Comparison of ENCODE assay signal across 14 cellular contexts in the genomic region with DNA sequence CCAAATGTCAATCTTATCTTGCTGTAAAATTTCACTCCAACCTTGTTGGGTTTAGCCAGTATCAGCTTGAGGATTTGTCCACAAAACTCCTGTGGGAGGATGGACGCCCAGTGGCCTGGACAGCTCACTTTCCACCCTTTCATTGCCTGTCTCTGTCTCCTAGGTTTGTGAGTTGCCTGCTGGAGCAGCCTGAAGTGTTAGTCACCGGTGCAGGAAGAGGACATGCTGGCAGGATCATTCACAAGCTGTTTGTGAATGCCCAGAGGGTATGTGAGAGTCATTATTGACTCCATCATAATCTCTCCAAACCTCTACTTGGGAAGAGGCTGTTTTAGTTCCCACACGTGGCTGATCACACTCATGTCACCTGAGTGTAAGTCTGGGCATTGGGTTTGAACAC.
DNase-seq lines count a peak whose midpoint lies in the region; ATAC-seq, FAIRE-seq and TF ChIP-seq lines count a peak whose summit lies in the region.
"Had no signal": no experiment of that assay in that cellular context is flagged by ENCODE, and none has a peak within 500 bp of the region (broad histone marks: within the 10 kb centered on the region; RNA-seq: fewer than 3 reads in every experiment).

No MANE protein-coding gene starts in this region.

- H3K9ac ChIP-seq in keratinocyte (ENCODE audit: control insufficient read depth, extremely low read depth, insufficient read depth, low read length), result no peak overlapping the region

- H3K4me2 ChIP-seq in keratinocyte (ENCODE audit: control insufficient read depth, extremely low read depth, insufficient read depth, low read depth, low read length), result no peak overlapping the region

- FAIRE-seq in keratinocyte (lab: Jason Lieb, UNC), result peak; percentile 92
- FAIRE-seq: endometrium had no signal

- no peaks in the 10 kb centered on the region for H3K9me1 ChIP-seq in keratinocyte (ENCODE audit: control insufficient read depth, extremely low read depth, insufficient read depth, low read length)

- no peak overlapping the region for H2AFZ ChIP-seq in keratinocyte (ENCODE audit: control insufficient read depth, low read length)

- no peak for ATAC-seq in GM18498 (IDR thresholded peaks at IDR 0.05; ENCODE audit: unreplicated experiment)
- no peak for ATAC-seq in GM19351 (IDR thresholded peaks at IDR 0.05; ENCODE audit: unreplicated experiment)
- ATAC-seq in HG03135 (IDR thresholded peaks at IDR 0.05; ENCODE audit: unreplicated experiment), result no peak
- ATAC-seq: activated CD4-positive, CD25-positive, alpha-beta regulatory T cell treated with anti-CD3 and anti-CD28 coated beads, Interleukin-2, amount 50 U/mL, for 24 hours had no signal

- H3K4me1 ChIP-seq in keratinocyte (ENCODE audit: control insufficient read depth, extremely low read depth, insufficient read depth, low read length) (peaks cover 11% of the 10 kb centered on the region), Peyer's patch (no peaks in the 10 kb centered on the region)

- dilution Hi-C loops in keratinocyte (cut with MboI; ENCODE audit: extremely low pct_ligation_motif_present, low sequenced_read_pairs), result no loop called here

- no peaks in the 10 kb centered on the region for H3K79me2 ChIP-seq in keratinocyte (ENCODE audit: control insufficient read depth, insufficient read depth, low read length)

- H3K27me3 ChIP-seq in keratinocyte (ENCODE audit: control insufficient read depth, extremely low read depth, insufficient read depth, low read length) (no peaks in the 10 kb centered on the region), Peyer's patch (no peaks in the 10 kb centered on the region)
- H3K27me3 ChIP-seq: neutrophil had no signal

- DNase-seq in AG20443 (ENCODE audit: low spot score), result peak; percentile 63
- peak; percentile 71 for DNase-seq in LHCN-M2 (ENCODE audit: low read depth)
- peak; percentile 71 for DNase-seq in amniotic epithelial cell (ENCODE audit: low read depth)
- peak; percentile 55 for DNase-seq in keratinocyte (ENCODE audit: low read depth, low spot score)
- DNase-seq in Peyer's patch, result no peak
- DNase-seq: H7, NCI-H1092 treated with DMSO at 0.1 percent for 48 hours, OCI-M1 had no signal

- H3K27ac ChIP-seq in keratinocyte (ENCODE audit: control insufficient read depth, insufficient read depth, low read length) (peak overlapping the region; percentile 23), Peyer's patch (no peak overlapping the region)
- H3K27ac ChIP-seq: neutrophil had no signal

- TF ChIP-seq CTCF in keratinocyte (optimal IDR thresholded peaks at IDR 0.05 in 1 of 3, IDR thresholded peaks at IDR 0.05 in 1 of 3, conservative IDR thresholded peaks at IDR 0.05 in 1 of 3; ENCODE audit: extremely low read depth in 1 of 3, insufficient read depth in 2 of 3, low read length in 3 of 3), result no peak
- TF ChIP-seq CTCF in Peyer's patch (IDR thresholded peaks at IDR 0.05), result no peak

- H3K9me3 ChIP-seq in keratinocyte (ENCODE audit: control insufficient read depth, low read depth, low read length), result no peaks in the 10 kb centered on the region
- H3K9me3 ChIP-seq in Peyer's patch, result no peaks in the 10 kb centered on the region
- H3K9me3 ChIP-seq: neutrophil had no signal

- TF ChIP-seq POLR2A in Peyer's patch (IDR thresholded peaks at IDR 0.05), result no peak

- peaks cover 4% of the 10 kb centered on the region for H4K20me1 ChIP-seq in keratinocyte (ENCODE audit: control insufficient read depth, extremely low read depth, insufficient read depth, low read length)

- peaks cover 10 to 30% of the 10 kb centered on the region in 2 experiments for H3K36me3 ChIP-seq in keratinocyte (ENCODE audit: control insufficient read depth in 2 of 2, extremely low read depth in 1 of 2, insufficient read depth in 2 of 2, low read length in 2 of 2)
- H3K36me3 ChIP-seq in Peyer's patch, result peaks cover 0 to 73% (median 0%) of the 10 kb centered on the region in 3 donors

- H3K4me3 ChIP-seq in keratinocyte (ENCODE audit: control insufficient read depth in 2 of 3, extremely low read depth in 1 of 3, insufficient read depth in 2 of 3, low read depth in 1 of 3, low read length in 3 of 3) (no peak overlapping the region), Peyer's patch (no peak overlapping the region)

Comparison
In these comparisons a context has a peak if more than half of its experiments do, and no peak if none do; other contexts are left out.
1. DNase-seq: peak in AG20443 (single experiment), LHCN-M2 (single experiment), amniotic epithelial cell (single experiment) and keratinocyte (single experiment); none in Peyer's patch (0 of 3).